In genomic region chr9:93917121-93917853, GRCh38 we compare ENCODE assay signal across 27 cellular contexts. TPM values are rescaled to one million over a fixed set of nuclear protein-coding genes. Genes with fewer than 3 reads are reported as not detected.
"Had no signal": no experiment of that assay in that cellular context is flagged by ENCODE, and none has a peak within 500 bp of the region (broad histone marks: within the 10 kb centered on the region; RNA-seq: fewer than 3 reads in every experiment).

No MANE protein-coding gene starts in this region.

- H3K4me3 ChIP-seq: SK-N-MC had no signal

- H3K4me3 Mint-ChIP-seq: activated CD4-positive, alpha-beta memory T cell treated with anti-CD3 and anti-CD28 coated beads, Interleukin-2, amount 10 ng/mL, durations not matched to agents 7 days and 5 days; activated CD4-positive, alpha-beta T cell treated with anti-CD3 and anti-CD28 coated beads for 36 hours; activated naive CD4-positive, alpha-beta T cell treated with anti-CD3 and anti-CD28 coated beads for 36 hours; activated naive CD8-positive, alpha-beta T cell treated with anti-CD3 and anti-CD28 coated beads for 36 hours; activated T-helper 17 cell treated with anti-CD3 and anti-CD28 coated beads, Interleukin-2, amount 50 U/mL, for 72 hours; T-cell had no signal

- H3K4me1 Mint-ChIP-seq: activated CD4-positive, alpha-beta T cell treated with anti-CD3 and anti-CD28 coated beads for 36 hours; activated naive CD8-positive, alpha-beta T cell treated with anti-CD3 and anti-CD28 coated beads for 36 hours; activated T-helper 17 cell treated with anti-CD3 and anti-CD28 coated beads, Interleukin-2, amount 50 U/mL, for 72 hours had no signal

- ATAC-seq: activated CD4-positive, alpha-beta T cell treated with anti-CD3 and anti-CD28 coated beads for 36 hours; activated T-helper 17 cell treated with anti-CD3 and anti-CD28 coated beads, Interleukin-2, amount 50 U/mL, for 72 hours; PC-3; T-cell had no signal

- DNase-seq: activated CD4-positive, alpha-beta memory T cell treated with anti-CD3 and anti-CD28 coated beads, Interleukin-2, amount 10 ng/mL, durations not matched to agents 7 days and 5 days; activated CD4-positive, alpha-beta T cell treated with anti-CD3 and anti-CD28 coated beads for 36 hours; activated CD4-positive, alpha-beta T cell treated with anti-CD3 and anti-CD28 coated beads, Interleukin-2, amount 50 U/mL, for 1 hour; activated gamma-delta T cell; activated naive CD4-positive, alpha-beta T cell treated with anti-CD3 and anti-CD28 coated beads for 36 hours; activated naive CD8-positive, alpha-beta T cell treated with anti-CD3 and anti-CD28 coated beads for 36 hours; activated T-cell treated with anti-CD3 and anti-CD28 coated beads for 4 hours; activated T-cell treated with anti-CD3 and anti-CD28 coated beads, Interleukin-2, amount 50 U/mL, for 48 hours; brain microvascular endothelial cell; cerebellar nuclear complex; NCI-H1048; NCI-H146; NCI-H1930; NCI-H2171; NCI-H2227 treated with DMSO at 0.1 percent for 48 hours; NCI-H446 treated with DMSO at 0.1 percent for 48 hours; NCI-H524 treated with DMSO at 0.1 percent for 48 hours; NCI-H748 treated with DMSO at 0.1 percent for 48 hours; PC-3; SIG-M5; T-cell; T-helper 2 cell; T1000 had no signal

- H3K36me3 Mint-ChIP-seq: activated naive CD8-positive, alpha-beta T cell treated with anti-CD3 and anti-CD28 coated beads for 36 hours; T-cell had no signal

- H3K27me3 Mint-ChIP-seq: activated CD4-positive, alpha-beta memory T cell treated with anti-CD3 and anti-CD28 coated beads, Interleukin-2, amount 10 ng/mL, durations not matched to agents 7 days and 5 days; activated CD4-positive, alpha-beta T cell treated with anti-CD3 and anti-CD28 coated beads for 36 hours; T-cell had no signal

- H3K36me3 ChIP-seq: brain microvascular endothelial cell had no signal

- H3K27ac Mint-ChIP-seq: activated CD4-positive, alpha-beta memory T cell treated with anti-CD3 and anti-CD28 coated beads, Interleukin-2, amount 10 ng/mL, durations not matched to agents 7 days and 5 days; activated CD4-positive, alpha-beta T cell treated with anti-CD3 and anti-CD28 coated beads for 36 hours; activated naive CD4-positive, alpha-beta T cell treated with anti-CD3 and anti-CD28 coated beads for 36 hours; activated naive CD8-positive, alpha-beta T cell treated with anti-CD3 and anti-CD28 coated beads for 36 hours; activated T-helper 17 cell treated with anti-CD3 and anti-CD28 coated beads, Interleukin-2, amount 50 U/mL, for 72 hours had no signal

- H3K9me3 Mint-ChIP-seq: activated CD4-positive, alpha-beta memory T cell treated with anti-CD3 and anti-CD28 coated beads, Interleukin-2, amount 10 ng/mL, durations not matched to agents 7 days and 5 days; activated naive CD4-positive, alpha-beta T cell treated with anti-CD3 and anti-CD28 coated beads for 36 hours; activated naive CD8-positive, alpha-beta T cell treated with anti-CD3 and anti-CD28 coated beads for 36 hours; activated T-helper 17 cell treated with anti-CD3 and anti-CD28 coated beads, Interleukin-2, amount 50 U/mL, for 72 hours; T-cell had no signal

- H3K27ac ChIP-seq: brain microvascular endothelial cell, SK-N-MC, VCaP had no signal

RNA-seq across cellular contexts. Expression of gene BARX1, which starts 37.9 kb away (rescaled TPM):
- total RNA-seq: LHCN-M2, PC-3, T-cell had no signal
